Comparison of ENCODE assay signal across 8 cellular contexts in genomic region chr6:26205161-26205624, GRCh38.
DNase-seq lines count a peak whose midpoint lies in the region; ATAC-seq and TF ChIP-seq lines count a peak whose summit lies in the region.

No MANE protein-coding gene starts in this region.

- TF ChIP-seq CTCF in gastroesophageal sphincter (IDR thresholded peaks at IDR 0.05) (no peak), neutrophil (IDR thresholded peaks at IDR 0.05) (no peak), transverse colon (IDR thresholded peaks at IDR 0.05) (no peak)

- H3K27me3 ChIP-seq in gastroesophageal sphincter (peaks cover 5% of the 10 kb centered on the region), neutrophil (no peaks in the 10 kb centered on the region), transverse colon (no peaks in the 10 kb centered on the region)

- H3K36me3 ChIP-seq in gastroesophageal sphincter (no peaks in the 10 kb centered on the region), neutrophil (no peaks in the 10 kb centered on the region), transverse colon (no peaks in the 10 kb centered on the region)

- H3K9me3 ChIP-seq in gastroesophageal sphincter = no peaks in the 10 kb centered on the region
- H3K9me3 ChIP-seq in neutrophil = no peaks in the 10 kb centered on the region
- H3K9me3 ChIP-seq in transverse colon = no peaks in the 10 kb centered on the region

- intact Hi-C loops in transverse colon (cut with DNase I; ENCODE audit: low total_unique reads) = loop anchor here (10.0 kb wide), 1 partner anchor 70 kb away; a partner anchor contains a TSS

- WGBS in gastroesophageal sphincter (ENCODE audit: low coverage in 1 of 2), 2 donors = 2 to 5% methylated on average over 4 to 18 of the region's 18 CpGs
- 0 to 1% methylated on average over 2 to 18 of the region's 18 CpGs for WGBS in transverse colon (ENCODE audit: low coverage in 1 of 2), 2 donors

- DNase-seq in CD1c-positive myeloid dendritic cell (ENCODE audit: extremely low spot score) (peak; percentile 91), LHCN-M2 (ENCODE audit: low read depth) (peak; percentile 88), RKO (ENCODE audit: low spot score) (peak; percentile 92), transverse colon (peak; percentile 89)
- DNase-seq in activated effector memory CD4-positive, alpha-beta T cell treated with Interleukin-2 at 50 U/mL for 16 hours = peak; percentile 70

- TF ChIP-seq POLR2A in gastroesophageal sphincter (IDR thresholded peaks at IDR 0.05) = peak; percentile 42 to 45
- TF ChIP-seq POLR2A in transverse colon (IDR thresholded peaks at IDR 0.05) = peak; percentile 66

- H3K4me1 ChIP-seq in gastroesophageal sphincter = peaks cover 0 to 27% (median 0%) of the 10 kb centered on the region in 3 donors
- peaks cover 24 to 31% of the 10 kb centered on the region in 2 experiments for H3K4me1 ChIP-seq in neutrophil (ENCODE audit: control insufficient read depth in 1 of 2, insufficient read depth in 1 of 2, low read depth in 1 of 2, low read length in 1 of 2)
- H3K4me1 ChIP-seq in transverse colon = peaks cover 0 to 21% (median 10%) of the 10 kb centered on the region in 4 donors

- H3K4me3 ChIP-seq in gastroesophageal sphincter (peak overlapping the region; percentile 62 to 76), neutrophil (ENCODE audit: low read depth in 1 of 2, low read length in 1 of 2) (peak overlapping the region; percentile 60 to 89), transverse colon (peak overlapping the region; percentile 60 to 77 (median 64))

- no peak for TF ChIP-seq EP300 in gastroesophageal sphincter (IDR thresholded peaks at IDR 0.05)
- TF ChIP-seq EP300 in transverse colon (IDR thresholded peaks at IDR 0.05; ENCODE audit: low read depth) = no peak

- in situ Hi-C loops in transverse colon (cut with MboI; ENCODE audit: low pct_ligation_motif_present in 1 of 4, low pct_unique_long_range_greater_than_20kb in 1 of 4, low sequenced_read_pairs in 3 of 4) = loop anchor here in 2 of 4 donors (10.0 to 25.0 kb wide), 2 partner anchors 180 to 932 kb away; a partner anchor contains a TSS

- peak; percentile 34 for ATAC-seq in GM21360 (IDR thresholded peaks at IDR 0.05; ENCODE audit: unreplicated experiment)
- ATAC-seq in gastroesophageal sphincter = peak; percentile 73

- peak overlapping the region; percentile 90 to 98 (median 95) for H3K27ac ChIP-seq in gastroesophageal sphincter
- H3K27ac ChIP-seq in neutrophil = peak overlapping the region; percentile 96
- H3K27ac ChIP-seq in transverse colon = peak overlapping the region; percentile 93 to 100 (median 97)

Comparison
In these comparisons a context has a peak if more than half of its experiments do, and no peak if none do; other contexts are left out.
1. Peak in every context shown above with its lines: DNase-seq, ATAC-seq, H3K4me3 ChIP-seq and H3K27ac ChIP-seq.